Comparison of ENCODE assay signal across 15 cellular contexts in the genomic region with DNA sequence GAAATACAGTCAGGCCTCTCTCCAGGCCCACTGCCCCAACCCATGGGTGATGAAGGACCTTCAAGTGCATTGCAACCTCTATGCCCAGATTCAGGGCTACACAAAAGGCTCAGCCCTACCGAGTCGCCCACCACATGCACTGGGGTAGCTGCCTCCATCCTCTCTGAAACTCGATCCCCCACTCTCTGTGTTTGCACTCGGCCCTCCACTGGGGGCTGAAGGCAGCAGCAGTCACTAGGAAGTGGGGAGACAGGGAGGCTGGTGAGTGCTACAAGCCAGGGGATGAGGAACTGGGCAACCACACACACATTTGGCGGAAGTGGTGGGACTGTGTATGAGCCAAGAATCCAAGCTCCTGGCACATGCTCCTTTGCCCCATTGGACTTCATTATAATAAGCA.
DNase-seq lines count a peak whose midpoint lies in the region; ATAC-seq and TF ChIP-seq lines count a peak whose summit lies in the region.
"Had no signal": no experiment of that assay in that cellular context is flagged by ENCODE, and none has a peak within 500 bp of the region (broad histone marks: within the 10 kb centered on the region; RNA-seq: fewer than 3 reads in every experiment).

No MANE protein-coding gene starts in this region.

- 81 to 83% methylated on average over 5 of the region's 5 CpGs for WGBS in heart right ventricle, 2 donors

- no peaks in the 10 kb centered on the region for H3K27me3 ChIP-seq in heart right ventricle
- H3K27me3 ChIP-seq in neutrophil, result no peaks in the 10 kb centered on the region
- H3K27me3 ChIP-seq in Peyer's patch, result no peaks in the 10 kb centered on the region
- H3K27me3 ChIP-seq: suprapubic skin had no signal

- H3K27ac ChIP-seq in heart right ventricle, result no peak overlapping the region
- peak overlapping the region; percentile 26 for H3K27ac ChIP-seq in neutrophil
- H3K27ac ChIP-seq in Peyer's patch, result no peak overlapping the region
- H3K27ac ChIP-seq: 22Rv1, suprapubic skin had no signal

- DNase-seq in DMS 273 (lab: John Stamatoyannopoulos, UW; ENCODE audit: unreplicated experiment), result peak; percentile 42
- DNase-seq in DMS 273 treated with DMSO at 0.1 percent for 48 hours (lab: John Stamatoyannopoulos, UW), result no peak
- DNase-seq in NCI-H1048 (lab: John Stamatoyannopoulos, UW), result peak; percentile 56
- peak in 1 of 2 donors; percentile 21 for DNase-seq in heart right ventricle
- DNase-seq in activated CD4-positive, CD25-positive, alpha-beta regulatory T cell treated with anti-CD3 and anti-CD28 coated beads, Interleukin-2, amount 50 U/mL, for 72 hours, result no peak
- no peak for DNase-seq in activated CD8-positive, alpha-beta T cell treated with anti-CD3 and anti-CD28 coated beads, Interleukin-2, amount 10 ng/mL, durations not matched to agents 7 days and 5 days
- no peak for DNase-seq in Peyer's patch
- DNase-seq: cerebellar nuclear complex; hippocampal formation; NCI-H187 treated with DMSO at 0.1 percent for 48 hours; stimulated activated CD4-positive, alpha-beta T cell treated with anti-CD3 and anti-CD28 coated beads, Interleukin-12 subunit alpha, Interleukin-12 subunit beta, amount 100 ng/mL, for 4 hours had no signal

- H3K36me3 ChIP-seq in heart right ventricle (peaks cover 0 to 7% (median 0%) of the 10 kb centered on the region in 9 donors), neutrophil (no peaks in the 10 kb centered on the region), Peyer's patch (no peaks in the 10 kb centered on the region)
- H3K36me3 ChIP-seq: suprapubic skin had no signal

- peaks cover 0 to 18% (median 7%) of the 10 kb centered on the region in 9 donors for H3K4me1 ChIP-seq in heart right ventricle
- peaks cover 12 to 26% of the 10 kb centered on the region in 2 experiments for H3K4me1 ChIP-seq in neutrophil (ENCODE audit: control insufficient read depth in 1 of 2, insufficient read depth in 1 of 2, low read depth in 1 of 2, low read length in 1 of 2)
- H3K4me1 ChIP-seq in Peyer's patch, result no peaks in the 10 kb centered on the region

- H3K4me3 ChIP-seq in heart right ventricle (no peak overlapping the region), neutrophil (ENCODE audit: low read depth in 1 of 2, low read length in 1 of 2) (no peak overlapping the region), Peyer's patch (no peak overlapping the region)
- H3K4me3 ChIP-seq: suprapubic skin had no signal

- no peaks in the 10 kb centered on the region for H3K27me3 Mint-ChIP-seq in activated CD8-positive, alpha-beta T cell treated with anti-CD3 and anti-CD28 coated beads, Interleukin-2, amount 10 ng/mL, durations not matched to agents 7 days and 5 days (ENCODE audit: low read depth)

- no peak overlapping the region for H3K27ac Mint-ChIP-seq in activated CD8-positive, alpha-beta T cell treated with anti-CD3 and anti-CD28 coated beads, Interleukin-2, amount 10 ng/mL, durations not matched to agents 7 days and 5 days

- TF ChIP-seq POLR2A in Peyer's patch (IDR thresholded peaks at IDR 0.05), result no peak

- no peaks in the 10 kb centered on the region for H3K9me3 Mint-ChIP-seq in activated CD8-positive, alpha-beta T cell treated with anti-CD3 and anti-CD28 coated beads, Interleukin-2, amount 10 ng/mL, durations not matched to agents 7 days and 5 days (ENCODE audit: insufficient read depth)

- H3K36me3 Mint-ChIP-seq in activated CD8-positive, alpha-beta T cell treated with anti-CD3 and anti-CD28 coated beads, Interleukin-2, amount 10 ng/mL, durations not matched to agents 7 days and 5 days (ENCODE audit: low read depth), result peaks cover 31% of the 10 kb centered on the region

- peak; percentile 51 to 85 (median 60) for ATAC-seq in heart right ventricle
- no peak for ATAC-seq in activated CD8-positive, alpha-beta T cell treated with anti-CD3 and anti-CD28 coated beads, Interleukin-2, amount 10 ng/mL, durations not matched to agents 7 days and 5 days
- ATAC-seq: activated CD4-positive, CD25-positive, alpha-beta regulatory T cell treated with anti-CD3 and anti-CD28 coated beads, Interleukin-2, amount 50 U/mL, for 24 hours had no signal

- peaks cover 6% of the 10 kb centered on the region for H3K4me1 Mint-ChIP-seq in activated CD8-positive, alpha-beta T cell treated with anti-CD3 and anti-CD28 coated beads, Interleukin-2, amount 10 ng/mL, durations not matched to agents 7 days and 5 days (ENCODE audit: low read depth)

- POLR2A ChIA-PET in activated CD8-positive, alpha-beta T cell treated with anti-CD3 and anti-CD28 coated beads, Interleukin-2, amount 10 ng/mL, durations not matched to agents 7 days and 5 days (lab: Charles Lee), result no interaction called here

- H3K4me3 Mint-ChIP-seq in activated CD8-positive, alpha-beta T cell treated with anti-CD3 and anti-CD28 coated beads, Interleukin-2, amount 10 ng/mL, durations not matched to agents 7 days and 5 days, result no peak overlapping the region

- intact Hi-C loops in heart right ventricle (cut with DNase I), result no loop called here

- CTCF ChIA-PET in activated CD8-positive, alpha-beta T cell treated with anti-CD3 and anti-CD28 coated beads, Interleukin-2, amount 10 ng/mL, durations not matched to agents 7 days and 5 days (lab: Charles Lee), result no interaction called here

- no peaks in the 10 kb centered on the region for H3K9me3 ChIP-seq in heart right ventricle
- no peaks in the 10 kb centered on the region for H3K9me3 ChIP-seq in neutrophil
- H3K9me3 ChIP-seq in Peyer's patch, result no peaks in the 10 kb centered on the region
- H3K9me3 ChIP-seq: suprapubic skin had no signal

- TF ChIP-seq CTCF in heart right ventricle (IDR thresholded peaks at IDR 0.05) (no peak), neutrophil (IDR thresholded peaks at IDR 0.05) (no peak), Peyer's patch (IDR thresholded peaks at IDR 0.05) (no peak)

Comparison
In these comparisons a context has a peak if more than half of its experiments do, and no peak if none do; other contexts are left out.
1. DNase-seq: peak in DMS 273 (single experiment) and NCI-H1048 (single experiment); none in DMS 273 treated with DMSO at 0.1 percent for 48 hours (single experiment), activated CD4-positive, CD25-positive, alpha-beta regulatory T cell treated with anti-CD3 and anti-CD28 coated beads, Interleukin-2, amount 50 U/mL, for 72 hours (single experiment), activated CD8-positive, alpha-beta T cell treated with anti-CD3 and anti-CD28 coated beads, Interleukin-2, amount 10 ng/mL, durations not matched to agents 7 days and 5 days (single experiment) and Peyer's patch (0 of 3).